Comparison of ENCODE assay signal across 8 cellular contexts in the genomic region with DNA sequence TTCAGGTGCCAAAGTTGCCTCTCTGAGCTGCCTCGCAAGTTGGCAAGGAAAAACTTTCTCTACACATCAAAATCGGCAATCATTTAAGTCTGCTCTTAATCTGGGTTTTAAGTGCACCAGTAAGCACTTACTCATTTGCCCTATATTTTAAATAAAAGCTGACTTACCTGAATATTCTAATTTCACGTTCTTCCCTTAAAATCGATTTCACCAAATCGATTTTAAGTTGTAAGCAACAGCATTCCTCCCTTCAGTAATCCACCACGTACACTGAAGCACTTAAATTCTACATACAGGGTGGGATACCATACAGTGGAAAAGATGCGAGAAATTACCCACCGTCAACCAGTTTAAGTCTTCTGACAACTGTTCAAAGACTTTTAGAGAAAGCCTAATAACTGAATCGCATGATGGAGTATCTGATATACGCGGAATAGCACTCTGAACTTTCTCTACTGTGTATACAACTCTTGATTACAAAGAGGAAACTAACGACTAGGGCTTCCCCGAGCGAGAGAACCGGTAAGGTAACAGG. TPM values are rescaled to one million over a fixed set of nuclear protein-coding genes. Genes with fewer than 3 reads are reported as not detected.
A peak's percentile ranks its signal among the peaks of the same experiment; 100 is the strongest.
DNase-seq lines count a peak whose midpoint lies in the region; ATAC-seq and TF ChIP-seq lines count a peak whose summit lies in the region.

No MANE protein-coding gene starts in this region.

- peaks cover 24% of the 10 kb centered on the region for H3K4me1 ChIP-seq in testis

- intact Hi-C loops in activated CD4-positive, alpha-beta T cell treated with anti-CD3 and anti-CD28 coated beads, Interleukin-2, amount 10 ng/mL, durations not matched to agents 24 days and 14 days (cut with micrococcal nuclease), result loop anchor here (1.0 to 10.0 kb wide), 9 partner anchors 14 to 853 kb away; partner anchors contain the start of genes ARHGAP25, C1D, ETAA1 and PNO1
- intact Hi-C loops in left colon (cut with DNase I, micrococcal nuclease) (no loop called here), testis (cut with DNase I; ENCODE audit: low total_unique reads) (no loop called here)

- whole genome bisulfite sequencing in testis, 2 donors, result 8 to 9% methylated on average over 15 of the region's 15 CpGs

- no peaks in the 10 kb centered on the region for H3K36me3 ChIP-seq in testis (ENCODE audit: low read depth, missing control alignments)

- TF ChIP-seq POLR2A in testis (IDR thresholded peaks at IDR 0.05), result no peak

- peak overlapping the region; percentile 86 to 90 for H3K4me3 ChIP-seq in testis

- H3K36me3 Mint-ChIP-seq in activated CD4-positive, alpha-beta T cell treated with anti-CD3 and anti-CD28 coated beads, Interleukin-2, amount 10 ng/mL, durations not matched to agents 24 days and 14 days (ENCODE audit: low read depth), result peaks cover 20% of the 10 kb centered on the region
- peaks cover 20% of the 10 kb centered on the region for H3K36me3 Mint-ChIP-seq in activated naive CD8-positive, alpha-beta T cell treated with anti-CD3 and anti-CD28 coated beads, Interleukin-2, amount 50 U/mL, for 24 hours (ENCODE audit: low read depth)

- H3K4me1 Mint-ChIP-seq in activated CD4-positive, alpha-beta T cell treated with anti-CD3 and anti-CD28 coated beads, Interleukin-2, amount 10 ng/mL, durations not matched to agents 24 days and 14 days, result peaks cover 32% of the 10 kb centered on the region
- peaks cover 27% of the 10 kb centered on the region for H3K4me1 Mint-ChIP-seq in activated naive CD8-positive, alpha-beta T cell treated with anti-CD3 and anti-CD28 coated beads, Interleukin-2, amount 50 U/mL, for 24 hours

- H3K4me3 Mint-ChIP-seq in activated CD4-positive, alpha-beta T cell treated with anti-CD3 and anti-CD28 coated beads, Interleukin-2, amount 10 ng/mL, durations not matched to agents 24 days and 14 days, result peak overlapping the region; percentile 92
- H3K4me3 Mint-ChIP-seq in activated naive CD8-positive, alpha-beta T cell treated with anti-CD3 and anti-CD28 coated beads, Interleukin-2, amount 50 U/mL, for 24 hours, result peak overlapping the region; percentile 87

- peaks cover 4% of the 10 kb centered on the region for H3K27me3 Mint-ChIP-seq in activated CD4-positive, alpha-beta T cell treated with anti-CD3 and anti-CD28 coated beads, Interleukin-2, amount 10 ng/mL, durations not matched to agents 24 days and 14 days
- H3K27me3 Mint-ChIP-seq in activated naive CD8-positive, alpha-beta T cell treated with anti-CD3 and anti-CD28 coated beads, Interleukin-2, amount 50 U/mL, for 24 hours, result no peaks in the 10 kb centered on the region

- no peaks in the 10 kb centered on the region for H3K9me3 ChIP-seq in testis

- H3K27ac Mint-ChIP-seq in activated CD4-positive, alpha-beta T cell treated with anti-CD3 and anti-CD28 coated beads, Interleukin-2, amount 10 ng/mL, durations not matched to agents 24 days and 14 days, result peak overlapping the region; percentile 99
- peak overlapping the region; percentile 93 for H3K27ac Mint-ChIP-seq in activated naive CD8-positive, alpha-beta T cell treated with anti-CD3 and anti-CD28 coated beads, Interleukin-2, amount 50 U/mL, for 24 hours

- DNase-seq in activated CD4-positive, alpha-beta T cell treated with anti-CD3 and anti-CD28 coated beads, Interleukin-2, amount 10 ng/mL, durations not matched to agents 24 days and 14 days, result no peak
- no peak for DNase-seq in activated CD4-positive, alpha-beta T cell treated with anti-CD3 and anti-CD28 coated beads for 4 hours
- no peak for DNase-seq in activated naive CD8-positive, alpha-beta T cell treated with anti-CD3 and anti-CD28 coated beads, Interleukin-2, amount 50 U/mL, for 24 hours
- peak in 1 of 2 donors; percentile 87 for DNase-seq in left colon
- no peak for DNase-seq in testis
- DNase-seq in NCI-H69 (lab: John Stamatoyannopoulos, UW), result no peak
- no peak for DNase-seq in NOMO-1 treated with DMSO at 0.1 percent for 48 hours (lab: John Stamatoyannopoulos, UW; ENCODE audit: unreplicated experiment)
- no peak for DNase-seq in amniotic stem cell (lab: John Stamatoyannopoulos, UW)

- no peaks in the 10 kb centered on the region for H3K9me3 Mint-ChIP-seq in activated CD4-positive, alpha-beta T cell treated with anti-CD3 and anti-CD28 coated beads, Interleukin-2, amount 10 ng/mL, durations not matched to agents 24 days and 14 days
- H3K9me3 Mint-ChIP-seq in activated naive CD8-positive, alpha-beta T cell treated with anti-CD3 and anti-CD28 coated beads, Interleukin-2, amount 50 U/mL, for 24 hours, result no peaks in the 10 kb centered on the region

- ATAC-seq in activated naive CD8-positive, alpha-beta T cell treated with anti-CD3 and anti-CD28 coated beads, Interleukin-2, amount 50 U/mL, for 24 hours, result no peak
- ATAC-seq in left colon, result peak; percentile 73

- no peaks in the 10 kb centered on the region for H3K27me3 ChIP-seq in testis

- TF ChIP-seq CTCF in testis (IDR thresholded peaks at IDR 0.05), result no peak

- H3K27ac ChIP-seq in testis, result peak overlapping the region; percentile 87 to 97

RNA-seq across cellular contexts. Expression of gene PPP3R1, which starts 1.6 kb away (rescaled TPM):
- total RNA-seq in activated CD4-positive, alpha-beta T cell treated with anti-CD3 and anti-CD28 coated beads, Interleukin-2, amount 10 ng/mL, durations not matched to agents 24 days and 14 days, result 83.5 and 83.8 TPM in 2 replicates
- total RNA-seq in left colon (10 to 100 TPM; 54.7 to 56.3 TPM), testis (10 to 100 TPM; 35.7 to 37.0 TPM)
- polyA plus RNA-seq in testis (ENCODE audit: insufficient read depth, low read depth, low replicate concordance), result 45.0 TPM
